12 cellular contexts compared by ENCODE assay signal in the genomic region with DNA sequence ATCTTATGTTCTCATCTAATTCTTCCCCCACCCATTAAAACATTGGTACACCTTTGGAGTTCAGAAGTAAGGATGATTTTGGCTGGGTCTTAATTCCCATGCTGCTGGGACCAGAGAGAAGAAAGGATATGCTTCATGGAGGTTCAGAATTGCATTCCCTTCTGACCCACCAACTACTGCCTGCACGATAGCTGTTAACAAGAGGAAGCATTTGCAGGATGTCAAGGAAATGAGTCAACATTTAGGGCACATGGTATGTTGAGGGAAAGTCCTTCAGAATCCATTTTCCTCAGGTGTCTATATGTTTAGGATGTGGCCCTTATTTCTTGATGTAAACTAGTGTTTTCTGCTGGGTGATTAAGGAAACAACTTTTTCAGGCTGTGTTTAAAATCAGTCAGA.
DNase-seq lines count a peak whose midpoint lies in the region; TF ChIP-seq lines count a peak whose summit lies in the region.
"Had no signal": no experiment of that assay in that cellular context is flagged by ENCODE, and none has a peak within 500 bp of the region (broad histone marks: within the 10 kb centered on the region; RNA-seq: fewer than 3 reads in every experiment).

No MANE protein-coding gene starts in this region.

- no peak overlapping the region for H3K4me3 Mint-ChIP-seq in chondrocyte (ENCODE audit: unreplicated experiment)

- no peaks in the 10 kb centered on the region for H3K9me3 Mint-ChIP-seq in chondrocyte (ENCODE audit: low read depth)

- peaks cover 8% of the 10 kb centered on the region for H3K4me1 Mint-ChIP-seq in chondrocyte (ENCODE audit: low read depth)

- no peaks in the 10 kb centered on the region for H3K27me3 Mint-ChIP-seq in chondrocyte (ENCODE audit: low read depth)

- H3K27ac ChIP-seq in RWPE1 = no peak overlapping the region
- H3K27ac ChIP-seq: 22Rv1, colonic mucosa, psoas muscle had no signal

- H3K27ac Mint-ChIP-seq in chondrocyte (ENCODE audit: unreplicated experiment) = no peak overlapping the region

- in situ Hi-C loops in GM13977 (cut with MboI; ENCODE audit: low pct_unique_long_range_greater_than_20kb, low sequenced_read_pairs, unreplicated experiment) = no loop called here

- H3K36me3 Mint-ChIP-seq in chondrocyte (ENCODE audit: low read depth) = no peaks in the 10 kb centered on the region

- CTCF ChIA-PET in RWPE1 (lab: Yijun Ruan, JAX) = no interaction called here

- DNase-seq in DMS53 (lab: John Stamatoyannopoulos, UW) = peak; percentile 40
- DNase-seq in DMS53 treated with DMSO at 0.1 percent for 48 hours (lab: John Stamatoyannopoulos, UW; ENCODE audit: unreplicated experiment) = no peak
- DNase-seq in RWPE1 (ENCODE audit: low spot score) = peak; percentile 29
- peak; percentile 2 for DNase-seq in fibroblast of gingiva (ENCODE audit: low read depth)
- DNase-seq in renal cortical epithelial cell (ENCODE audit: low read depth) = peak; percentile 49
- no peak for DNase-seq in activated CD4-positive, alpha-beta T cell treated with anti-CD3 and anti-CD28 coated beads, Interleukin-2, amount 50 U/mL, for 1 hour
- DNase-seq in chondrocyte (ENCODE audit: low spot score) = no peak
- DNase-seq in GM13977 (ENCODE audit: low spot score) = no peak
- DNase-seq: colonic mucosa, NCI-H2081, psoas muscle had no signal

- POLR2A ChIA-PET in RWPE1 (lab: Yijun Ruan, JAX; ENCODE audit: low non-redundant PET) = no interaction called here

- no peak for TF ChIP-seq CTCF in RWPE1 (conservative IDR thresholded peaks at IDR 0.05; ENCODE audit: low read depth)
- TF ChIP-seq CTCF in chondrocyte (IDR thresholded peaks at IDR 0.05) = no peak
- TF ChIP-seq CTCF in GM13977 (IDR thresholded peaks at IDR 0.05; ENCODE audit: extremely low read depth, insufficient read depth, missing control alignments) = no peak

Comparison
In these comparisons a context has a peak if more than half of its experiments do, and no peak if none do; other contexts are left out.
1. DNase-seq: peak in DMS53 (single experiment), RWPE1 (single experiment), fibroblast of gingiva (single experiment) and renal cortical epithelial cell (single experiment); none in DMS53 treated with DMSO at 0.1 percent for 48 hours (single experiment), activated CD4-positive, alpha-beta T cell treated with anti-CD3 and anti-CD28 coated beads, Interleukin-2, amount 50 U/mL, for 1 hour (single experiment), chondrocyte (single experiment) and GM13977 (single experiment).